In the genomic region with DNA sequence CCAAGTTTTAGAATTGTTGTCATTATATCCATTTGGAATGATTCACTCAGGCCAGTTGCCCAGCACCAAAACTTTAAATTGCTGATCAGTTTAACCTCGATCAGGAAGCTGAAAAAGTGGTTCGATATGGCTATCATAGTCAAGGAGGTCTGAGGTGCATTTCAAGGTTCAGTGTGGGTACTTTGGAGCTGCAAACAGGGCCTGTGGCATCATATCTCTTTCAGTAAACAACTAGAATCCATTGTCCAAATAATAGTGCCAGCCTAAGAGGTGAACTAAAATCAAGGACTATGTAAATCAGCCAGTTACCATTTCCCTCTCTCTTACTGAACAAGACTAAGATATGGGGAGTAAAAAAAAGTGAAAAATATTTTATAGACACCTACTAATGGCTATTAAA, we compare ENCODE assay signal across 38 cellular contexts. TPM values are rescaled to one million over a fixed set of nuclear protein-coding genes. Genes with fewer than 3 reads are reported as not detected.
"Had no signal": no experiment of that assay in that cellular context is flagged by ENCODE, and none has a peak within 500 bp of the region (broad histone marks: within the 10 kb centered on the region; RNA-seq: fewer than 3 reads in every experiment).

No MANE protein-coding gene starts in this region.

- H3K27me3 ChIP-seq: adrenal gland, ascending aorta, body of pancreas, brain microvascular endothelial cell, breast epithelium, cardiac muscle cell had no signal

- H3K9me3 ChIP-seq: adrenal gland, ascending aorta, body of pancreas, breast epithelium had no signal

- H3K9me3 Mint-ChIP-seq: activated naive CD4-positive, alpha-beta T cell treated with anti-CD3 and anti-CD28 coated beads for 36 hours; activated naive CD4-positive, alpha-beta T cell treated with anti-CD3 and anti-CD28 coated beads, Interleukin-2, amount 10 ng/mL, durations not matched to agents 7 days and 5 days; activated naive CD4-positive, alpha-beta T cell treated with anti-CD3 and anti-CD28 coated beads, Interleukin-2, amount 50 U/mL, for 24 hours; activated naive CD8-positive, alpha-beta T cell treated with anti-CD3 and anti-CD28 coated beads for 36 hours; activated naive CD8-positive, alpha-beta T cell treated with anti-CD3 and anti-CD28 coated beads, Interleukin-2, amount 10 ng/mL, durations not matched to agents 7 days and 5 days; activated naive CD8-positive, alpha-beta T cell treated with anti-CD3 and anti-CD28 coated beads, Interleukin-2, amount 50 U/mL, for 24 hours; activated T-cell treated with anti-CD3 and anti-CD28 coated beads, Interleukin-2, amount 50 U/mL, for 24 hours; activated T-cell treated with anti-CD3 and anti-CD28 coated beads, Interleukin-2, amount 50 U/mL, for 4 hours; activated T-cell treated with anti-CD3 and anti-CD28 coated beads, Interleukin-2, amount 50 U/mL, for 72 hours; activated T-helper 1 cell treated with anti-CD3 and anti-CD28 coated beads, Interleukin-12 subunit alpha, Interleukin-12 subunit beta, Interleukin-2, Interleukin-4 antibody, amounts not matched to agents 30 ng/mL and 10 ng/mL and 1 ng/mL, durations not matched to agents 14 hours and 24 hours and 36 hours; activated T-helper 17 cell treated with anti-CD3 and anti-CD28 coated beads, Interleukin-2, amount 50 U/mL, for 72 hours; activated T-helper 2 cell treated with anti-CD3 and anti-CD28 coated beads, Interferon-gamma antibody, Interleukin-2, Interleukin-4, amounts not matched to agents 10 μg/mL and 5 μg/mL and 100 μg/mL, durations not matched to agents 14 hours and 24 hours and 36 hours; central memory CD8-positive, alpha-beta T cell had no signal

- H3K27ac ChIP-seq: adrenal gland, ascending aorta, body of pancreas, brain microvascular endothelial cell, breast epithelium, cardiac muscle cell had no signal

- H3K4me1 ChIP-seq: adrenal gland, ascending aorta, body of pancreas, breast epithelium had no signal

- H3K27ac Mint-ChIP-seq: activated naive CD4-positive, alpha-beta T cell treated with anti-CD3 and anti-CD28 coated beads for 36 hours; activated naive CD4-positive, alpha-beta T cell treated with anti-CD3 and anti-CD28 coated beads, Interleukin-2, amount 10 ng/mL, durations not matched to agents 7 days and 5 days; activated naive CD4-positive, alpha-beta T cell treated with anti-CD3 and anti-CD28 coated beads, Interleukin-2, amount 50 U/mL, for 24 hours; activated naive CD8-positive, alpha-beta T cell; activated naive CD8-positive, alpha-beta T cell treated with anti-CD3 and anti-CD28 coated beads for 36 hours; activated naive CD8-positive, alpha-beta T cell treated with anti-CD3 and anti-CD28 coated beads, Interleukin-2, amount 10 ng/mL, durations not matched to agents 7 days and 5 days; activated naive CD8-positive, alpha-beta T cell treated with anti-CD3 and anti-CD28 coated beads, Interleukin-2, amount 50 U/mL, for 24 hours; activated T-cell treated with anti-CD3 and anti-CD28 coated beads, Interleukin-2, amount 50 U/mL, for 24 hours; activated T-cell treated with anti-CD3 and anti-CD28 coated beads, Interleukin-2, amount 50 U/mL, for 72 hours; activated T-helper 1 cell treated with anti-CD3 and anti-CD28 coated beads, Interleukin-12 subunit alpha, Interleukin-12 subunit beta, Interleukin-2, Interleukin-4 antibody, amounts not matched to agents 30 ng/mL and 10 ng/mL and 1 ng/mL, durations not matched to agents 14 hours and 24 hours and 36 hours; activated T-helper 17 cell treated with anti-CD3 and anti-CD28 coated beads, Interleukin-2, amount 50 U/mL, for 72 hours; activated T-helper 2 cell treated with anti-CD3 and anti-CD28 coated beads, Interferon-gamma antibody, Interleukin-2, Interleukin-4, amounts not matched to agents 10 μg/mL and 5 μg/mL and 100 μg/mL, durations not matched to agents 14 hours and 24 hours and 36 hours; brain had no signal

- FAIRE-seq: bronchial epithelial cell had no signal

- DNase-seq: activated effector memory CD4-positive, alpha-beta T cell treated with anti-CD3 and anti-CD28 coated beads, Interleukin-2, amount 50 U/mL, for 16 hours; activated effector memory CD4-positive, alpha-beta T cell treated with Interleukin-2 at 50 U/mL for 16 hours; activated gamma-delta T cell; activated gamma-delta T cell treated with Interleukin-2 at 50 U/mL for 16 hours; activated naive CD4-positive, alpha-beta T cell; activated naive CD4-positive, alpha-beta T cell treated with anti-CD3 and anti-CD28 coated beads for 36 hours; activated naive CD4-positive, alpha-beta T cell treated with anti-CD3 and anti-CD28 coated beads, Interleukin-2, amount 10 ng/mL, durations not matched to agents 7 days and 5 days; activated naive CD4-positive, alpha-beta T cell treated with anti-CD3 and anti-CD28 coated beads, Interleukin-2, amount 50 U/mL, for 16 hours; activated naive CD4-positive, alpha-beta T cell treated with Interleukin-2 at 50 U/mL for 16 hours; activated naive CD8-positive, alpha-beta T cell treated with anti-CD3 and anti-CD28 coated beads for 36 hours; activated naive CD8-positive, alpha-beta T cell treated with anti-CD3 and anti-CD28 coated beads, Interleukin-2, amount 10 ng/mL, durations not matched to agents 7 days and 5 days; activated naive CD8-positive, alpha-beta T cell treated with anti-CD3 and anti-CD28 coated beads, Interleukin-2, amount 50 U/mL, for 24 hours; activated T-cell treated with anti-CD3 and anti-CD28 coated beads, Interleukin-2, amount 50 U/mL, for 1 hour; activated T-cell treated with anti-CD3 and anti-CD28 coated beads, Interleukin-2, amount 50 U/mL, for 24 hours; activated T-cell treated with anti-CD3 and anti-CD28 coated beads, Interleukin-2, amount 50 U/mL, for 4 hours; activated T-cell treated with anti-CD3 and anti-CD28 coated beads, Interleukin-2, amount 50 U/mL, for 48 hours; activated T-cell treated with anti-CD3 and anti-CD28 coated beads, Interleukin-2, amount 50 U/mL, for 72 hours; adrenal gland; amniotic stem cell; amygdala; anterior cingulate cortex; aorta; body of pancreas; brain microvascular endothelial cell; caudate nucleus; central memory CD4-positive, alpha-beta T cell; cerebellar nuclear complex had no signal

- H3K36me3 Mint-ChIP-seq: activated naive CD4-positive, alpha-beta T cell treated with anti-CD3 and anti-CD28 coated beads, Interleukin-2, amount 10 ng/mL, durations not matched to agents 7 days and 5 days; activated naive CD4-positive, alpha-beta T cell treated with anti-CD3 and anti-CD28 coated beads, Interleukin-2, amount 50 U/mL, for 24 hours; activated naive CD8-positive, alpha-beta T cell; activated naive CD8-positive, alpha-beta T cell treated with anti-CD3 and anti-CD28 coated beads for 36 hours; activated naive CD8-positive, alpha-beta T cell treated with anti-CD3 and anti-CD28 coated beads, Interleukin-2, amount 10 ng/mL, durations not matched to agents 7 days and 5 days had no signal

- H3K36me3 ChIP-seq: adrenal gland, ascending aorta, brain microvascular endothelial cell, breast epithelium had no signal

- ATAC-seq: activated naive CD8-positive, alpha-beta T cell treated with anti-CD3 and anti-CD28 coated beads, Interleukin-2, amount 50 U/mL, for 24 hours; activated T-cell treated with anti-CD3 and anti-CD28 coated beads, Interleukin-2, amount 50 U/mL, for 4 hours; activated T-cell treated with anti-CD3 and anti-CD28 coated beads, Interleukin-2, amount 50 U/mL, for 72 hours; activated T-helper 17 cell treated with anti-CD3 and anti-CD28 coated beads, Interleukin-2, amount 50 U/mL, for 72 hours; body of pancreas had no signal

- H3K4me3 ChIP-seq: adrenal gland, ascending aorta, body of pancreas, breast epithelium, cardiac muscle cell had no signal

RNA-seq across cellular contexts. Expression of gene TMEM47, which starts 14.2 kb away (rescaled TPM):
- total RNA-seq: activated naive CD4-positive, alpha-beta T cell treated with anti-CD3 and anti-CD28 coated beads for 36 hours; activated naive CD8-positive, alpha-beta T cell treated with anti-CD3 and anti-CD28 coated beads for 36 hours; activated naive CD8-positive, alpha-beta T cell treated with anti-CD3 and anti-CD28 coated beads, Interleukin-2, amount 10 ng/mL, durations not matched to agents 7 days and 5 days; activated T-cell treated with anti-CD3 and anti-CD28 coated beads, Interleukin-2, amount 50 U/mL, for 72 hours; activated T-helper 1 cell treated with anti-CD3 and anti-CD28 coated beads, Interleukin-12 subunit alpha, Interleukin-12 subunit beta, Interleukin-2, Interleukin-4 antibody, amounts not matched to agents 30 ng/mL and 10 ng/mL and 1 ng/mL, durations not matched to agents 14 hours and 24 hours and 36 hours; activated T-helper 17 cell treated with anti-CD3 and anti-CD28 coated beads, Interleukin-2, amount 50 U/mL, for 72 hours; activated T-helper 2 cell treated with anti-CD3 and anti-CD28 coated beads, Interferon-gamma antibody, Interleukin-2, Interleukin-4, amounts not matched to agents 10 μg/mL and 5 μg/mL and 100 μg/mL, durations not matched to agents 14 hours and 24 hours and 36 hours had no signal
